12 cellular contexts compared by ENCODE assay signal in the genomic region with DNA sequence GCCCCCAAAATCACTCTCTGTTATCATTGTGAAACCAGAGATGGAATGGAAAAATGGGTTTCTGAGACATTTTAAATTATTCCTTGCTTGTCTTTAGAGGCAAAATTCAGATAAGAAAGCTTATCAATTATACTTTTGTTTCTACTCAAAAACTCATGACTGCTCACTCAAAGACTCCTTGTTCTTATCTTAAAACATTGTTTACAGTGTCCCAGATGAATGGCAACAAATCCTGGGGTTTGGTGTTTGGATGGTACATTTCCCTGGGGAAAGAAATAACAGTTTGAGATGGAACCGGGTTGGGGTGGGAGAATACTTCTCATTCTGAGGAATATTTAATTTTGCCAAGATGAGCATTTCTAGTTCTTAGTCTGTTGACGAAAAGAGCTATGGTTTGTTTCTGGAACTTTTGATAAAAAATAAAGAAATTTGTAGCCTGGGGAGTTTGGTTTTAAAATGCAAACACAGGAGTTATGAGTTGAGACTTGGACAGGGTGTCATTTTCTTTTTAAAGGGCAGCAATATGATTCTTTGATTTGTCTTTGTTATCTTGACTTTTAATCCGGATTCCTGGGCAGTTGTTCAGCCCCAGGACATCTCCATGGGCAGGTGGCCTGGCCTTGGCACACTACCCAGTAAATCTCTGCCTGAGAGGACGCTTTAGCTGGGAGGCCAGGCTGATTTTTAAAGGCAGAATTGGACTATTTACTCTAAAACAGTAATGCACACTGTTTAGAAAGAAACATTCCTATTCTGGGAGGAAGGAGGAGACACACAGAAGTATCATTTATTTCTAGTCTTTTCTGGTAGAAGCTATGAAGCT. TPM values are rescaled to one million over a fixed set of nuclear protein-coding genes. Genes with fewer than 3 reads are reported as not detected.
DNase-seq lines count a peak whose midpoint lies in the region; ATAC-seq and TF ChIP-seq lines count a peak whose summit lies in the region.
"Had no signal": no experiment of that assay in that cellular context is flagged by ENCODE, and none has a peak within 500 bp of the region (broad histone marks: within the 10 kb centered on the region; RNA-seq: fewer than 3 reads in every experiment).

No MANE protein-coding gene starts in this region.

- no peak for TF ChIP-seq POLR2A in suprapubic skin (IDR thresholded peaks at IDR 0.05)

- intact Hi-C loops in CD8-positive, alpha-beta T cell (cut with DNase I, micrococcal nuclease) = loop anchor here (2.0 to 5.0 kb wide), 5 partner anchors 33 to 918 kb away; no protein-coding TSS in a partner anchor

- POLR2A ChIA-PET in CD8-positive, alpha-beta T cell (lab: Charles Lee) = interaction anchor here (1.1 kb wide), 1 partner anchor 13 kb away, joined by 3 read pairs; no protein-coding TSS in a partner anchor
- POLR2A ChIA-PET in naive thymus-derived CD8-positive, alpha-beta T cell (lab: Charles Lee) = interaction anchor here (0.6 to 1.2 kb wide), 2 partner anchors 11 to 26 kb away, joined by 3 to 4 read pairs; no protein-coding TSS in a partner anchor

- WGBS in suprapubic skin = 37% methylated on average over 4 of the region's 4 CpGs

- H3K4me3 Mint-ChIP-seq in brain = peak overlapping the region in 3 of 5 experiments; percentile 21 to 33 (median 31)
- H3K4me3 Mint-ChIP-seq in CD8-positive, alpha-beta T cell = no peak overlapping the region
- H3K4me3 Mint-ChIP-seq in naive thymus-derived CD8-positive, alpha-beta T cell = no peak overlapping the region

- peaks cover 79% of the 10 kb centered on the region for H3K4me1 Mint-ChIP-seq in brain
- peaks cover 43% of the 10 kb centered on the region for H3K4me1 Mint-ChIP-seq in CD8-positive, alpha-beta T cell (ENCODE audit: low read depth)
- peaks cover 7 to 45% (median 29%) of the 10 kb centered on the region in 4 donors for H3K4me1 Mint-ChIP-seq in naive thymus-derived CD8-positive, alpha-beta T cell

- TF ChIP-seq CTCF in LNCaP clone FGC (IDR thresholded peaks at IDR 0.05; ENCODE audit: control insufficient read depth, extremely low read depth, insufficient read depth) = no peak
- no peak for TF ChIP-seq CTCF in brain (conservative IDR thresholded peaks at IDR 0.05)
- no peak for TF ChIP-seq CTCF in suprapubic skin (IDR thresholded peaks at IDR 0.05)
- TF ChIP-seq CTCF in CD8-positive, alpha-beta T cell (IDR thresholded peaks at IDR 0.05) = no peak

- no peak for TF ChIP-seq EP300 in suprapubic skin (IDR thresholded peaks at IDR 0.05)

- no peaks in the 10 kb centered on the region for H3K36me3 ChIP-seq in suprapubic skin
- H3K36me3 ChIP-seq in CD8-positive, alpha-beta T cell (ENCODE audit: insufficient read depth, low read length) = no peaks in the 10 kb centered on the region

- CTCF ChIA-PET in CD8-positive, alpha-beta T cell (lab: Charles Lee) = interaction anchor here (1.2 to 1.6 kb wide), 2 partner anchors 9 to 178 kb away, joined by 4 read pairs; no protein-coding TSS in a partner anchor

- H3K27me3 Mint-ChIP-seq in brain = peaks cover 5% of the 10 kb centered on the region
- H3K27me3 Mint-ChIP-seq in CD8-positive, alpha-beta T cell (ENCODE audit: low read depth) = no peaks in the 10 kb centered on the region
- no peaks in the 10 kb centered on the region for H3K27me3 Mint-ChIP-seq in naive thymus-derived CD8-positive, alpha-beta T cell

- no peaks in the 10 kb centered on the region for H3K27me3 ChIP-seq in layer of hippocampus (ENCODE audit: control insufficient read depth, insufficient read depth, low read length)
- no peaks in the 10 kb centered on the region for H3K27me3 ChIP-seq in suprapubic skin
- no peaks in the 10 kb centered on the region for H3K27me3 ChIP-seq in CD8-positive, alpha-beta T cell (ENCODE audit: insufficient read depth, low read length)

- H3K4me3 ChIP-seq in LNCaP clone FGC (ENCODE audit: low read depth, low read length) (no peak overlapping the region; the same call in 1 of the 2 replicates), suprapubic skin (no peak overlapping the region)
- no peak overlapping the region for H3K4me3 ChIP-seq in CD8-positive, alpha-beta T cell (ENCODE audit: low read depth, low read length)
- H3K4me3 ChIP-seq: lung had no signal

- no peaks in the 10 kb centered on the region for H3K36me3 Mint-ChIP-seq in brain
- peaks cover 5% of the 10 kb centered on the region for H3K36me3 Mint-ChIP-seq in CD8-positive, alpha-beta T cell
- H3K36me3 Mint-ChIP-seq in naive thymus-derived CD8-positive, alpha-beta T cell = peaks cover 0 to 13% (median 4%) of the 10 kb centered on the region in 3 donors

- ATAC-seq in CD8-positive, alpha-beta T cell = no peak
- ATAC-seq in naive thymus-derived CD8-positive, alpha-beta T cell = no peak

- no peaks in the 10 kb centered on the region for H3K9me3 Mint-ChIP-seq in brain
- H3K9me3 Mint-ChIP-seq in CD8-positive, alpha-beta T cell = no peaks in the 10 kb centered on the region
- H3K9me3 Mint-ChIP-seq in naive thymus-derived CD8-positive, alpha-beta T cell = no peaks in the 10 kb centered on the region

- H3K27ac Mint-ChIP-seq in brain = peak overlapping the region in 4 of 5 experiments; percentile 23 to 95 (median 90)
- H3K27ac Mint-ChIP-seq in CD8-positive, alpha-beta T cell = no peak overlapping the region
- H3K27ac Mint-ChIP-seq in naive thymus-derived CD8-positive, alpha-beta T cell = no peak overlapping the region

- peaks cover 40% of the 10 kb centered on the region for H3K4me1 ChIP-seq in suprapubic skin
- peaks cover 10% of the 10 kb centered on the region for H3K4me1 ChIP-seq in CD8-positive, alpha-beta T cell (ENCODE audit: insufficient read depth, low read length)

- H3K9me3 ChIP-seq in suprapubic skin = no peaks in the 10 kb centered on the region
- H3K9me3 ChIP-seq in CD8-positive, alpha-beta T cell (ENCODE audit: low read length) = no peaks in the 10 kb centered on the region

- peak; percentile 88 for DNase-seq in LNCaP clone FGC (ENCODE audit: low read depth)
- no peak for DNase-seq in suprapubic skin (ENCODE audit: low spot score in 2 of 2)
- DNase-seq in NCI-H748 treated with DMSO at 0.1 percent for 48 hours (lab: John Stamatoyannopoulos, UW) = no peak
- no peak for DNase-seq in CD8-positive, alpha-beta T cell
- no peak for DNase-seq in LoVo (ENCODE audit: low spot score)
- DNase-seq in naive thymus-derived CD8-positive, alpha-beta T cell = no peak
- DNase-seq: effector CD8-positive, alpha-beta T cell; MV-4-11; RPMI8226 had no signal

- H3K27ac ChIP-seq in layer of hippocampus (ENCODE audit: low read depth, low read length) = peak overlapping the region; percentile 69
- H3K27ac ChIP-seq in suprapubic skin = peak overlapping the region; percentile 78
- no peak overlapping the region for H3K27ac ChIP-seq in CD8-positive, alpha-beta T cell (ENCODE audit: low read depth, low read length)

RNA-seq across cellular contexts. Expression of a gene that starts 32.4 kb away (rescaled TPM):
- polyA plus RNA-seq in brain (ENCODE audit: insufficient read depth, low read depth, low replicate concordance) = 16.5 TPM
- total RNA-seq in suprapubic skin = 10 to 100 TPM; 16.9 to 25.9 (median 19.1) TPM
- 10 to 100 TPM in 1 of 2 experiments, 1 to 10 TPM in 1; 9.1 to 11.3 TPM for total RNA-seq in CD8-positive, alpha-beta T cell
- total RNA-seq in naive thymus-derived CD8-positive, alpha-beta T cell = 10 to 100 TPM; 11.5 to 14.7 TPM
- 10 to 100 TPM; 13.7 to 17.4 (median 14.8) TPM for polyA plus RNA-seq in naive thymus-derived CD8-positive, alpha-beta T cell

RNA-seq across cellular contexts. Expression of a gene that starts 32.6 kb away (rescaled TPM):
- 10.7 TPM for polyA plus RNA-seq in brain (ENCODE audit: insufficient read depth, low read depth, low replicate concordance)
- 10 to 100 TPM; 13.1 to 33.0 (median 19.5) TPM for total RNA-seq in suprapubic skin
- 10 to 100 TPM; 30.1 to 33.4 TPM for total RNA-seq in CD8-positive, alpha-beta T cell
- 10 to 100 TPM; 41.5 to 42.9 TPM for total RNA-seq in naive thymus-derived CD8-positive, alpha-beta T cell
- 10 to 100 TPM; 31.7 to 33.8 (median 32.4) TPM for polyA plus RNA-seq in naive thymus-derived CD8-positive, alpha-beta T cell

Comparison
In these comparisons a context has a peak if more than half of its experiments do, and no peak if none do; other contexts are left out.
1. H3K27ac Mint-ChIP-seq: peak in brain (4 of 5); none in CD8-positive, alpha-beta T cell (single experiment) and naive thymus-derived CD8-positive, alpha-beta T cell (0 of 10).
2. H3K4me3 Mint-ChIP-seq: peak in brain (3 of 5); none in CD8-positive, alpha-beta T cell (single experiment) and naive thymus-derived CD8-positive, alpha-beta T cell (0 of 10).